In the genomic region with DNA sequence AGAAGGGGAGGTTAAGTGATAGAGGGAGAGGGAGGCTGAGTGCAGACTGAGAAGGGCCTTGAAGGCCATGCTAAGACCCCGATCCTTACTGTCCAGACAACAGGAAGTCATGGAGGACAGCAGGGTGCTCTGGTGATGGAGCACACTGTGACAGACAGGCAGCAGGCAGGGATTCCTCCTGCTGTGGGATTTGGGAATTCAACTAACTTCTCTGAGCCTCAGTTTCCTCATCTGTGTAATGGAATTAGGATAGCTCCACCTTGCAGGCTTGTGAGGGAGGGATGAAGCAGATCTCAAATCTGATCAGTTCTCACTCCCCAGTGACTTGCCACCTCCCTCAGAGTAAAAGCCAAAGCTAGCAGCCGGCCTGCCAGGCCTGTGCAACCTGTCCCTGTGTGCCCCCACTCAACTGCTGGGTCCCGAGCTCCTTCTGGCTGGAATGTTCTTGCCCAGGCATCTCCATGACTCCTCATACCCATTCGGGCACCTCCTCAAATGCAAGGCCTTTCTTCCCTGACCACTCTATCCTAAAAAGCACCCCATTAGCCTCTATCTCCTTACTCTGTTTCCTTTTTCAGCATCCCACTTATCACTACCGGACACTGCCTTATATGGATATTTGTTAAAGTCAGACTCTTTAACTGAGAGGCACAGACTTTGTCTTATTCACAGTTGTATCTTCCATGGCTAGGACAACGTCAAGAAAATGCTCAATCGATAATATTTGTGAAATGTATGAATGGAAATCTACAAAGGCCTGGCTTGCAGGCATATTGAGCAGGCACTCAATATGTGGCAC, we compare ENCODE assay signal across 13 cellular contexts. TPM values are rescaled to one million over a fixed set of nuclear protein-coding genes. Genes with fewer than 3 reads are reported as not detected.
DNase-seq lines count a peak whose midpoint lies in the region; ATAC-seq, FAIRE-seq and TF ChIP-seq lines count a peak whose summit lies in the region.
"Had no signal": no experiment of that assay in that cellular context is flagged by ENCODE, and none has a peak within 500 bp of the region (broad histone marks: within the 10 kb centered on the region; RNA-seq: fewer than 3 reads in every experiment).

No MANE protein-coding gene starts in this region.

- H2AK5ac ChIP-seq in mesenchymal stem cell (ENCODE audit: low read length, severe bottlenecking): no peak overlapping the region

- H3K23ac ChIP-seq in mesenchymal stem cell (ENCODE audit: low read length in 2 of 2): no peak overlapping the region

- H3K18ac ChIP-seq in mesenchymal stem cell (ENCODE audit: low read depth in 1 of 2, low read length in 2 of 2): peak overlapping the region in 1 of 2 experiments; percentile 32

- H3K36me3 ChIP-seq in mesenchymal stem cell (ENCODE audit: control insufficient read depth in 1 of 2, insufficient read depth in 2 of 2, low read depth in 1 of 2, low read length in 2 of 2) (peaks cover 4 to 21% of the 10 kb centered on the region in 2 experiments), BE2C (no peaks in the 10 kb centered on the region; the same call in 1 of the 2 replicates)
- H3K36me3 ChIP-seq: heart right ventricle had no signal

- H3K4me3 ChIP-seq in mesenchymal stem cell (ENCODE audit: insufficient read depth in 1 of 2, low read depth in 1 of 2, low read length in 2 of 2): no peak overlapping the region
- no peak overlapping the region for H3K4me3 ChIP-seq in BE2C (ENCODE audit: low read depth, low read length)
- H3K4me3 ChIP-seq: heart right ventricle had no signal

- no peak for DNase-seq in stimulated activated naive CD8-positive, alpha-beta T cell treated with anti-CD3 and anti-CD28 coated beads, Interleukin-15, Interleukin-2, amounts not matched to agents 100 U/mL and 50 U/mL, for 24 hours
- no peak for DNase-seq in mesenchymal stem cell
- DNase-seq in GM12891 (ENCODE audit: insufficient read length, low spot score): no peak
- DNase-seq in DMS53 treated with DMSO at 0.1 percent for 48 hours (lab: John Stamatoyannopoulos, UW; ENCODE audit: unreplicated experiment): no peak
- DNase-seq in GM03348 (ENCODE audit: low spot score): no peak
- no peak for DNase-seq in BE2C
- DNase-seq: activated CD8-positive, alpha-beta memory T cell treated with anti-CD3 and anti-CD28 coated beads, Interleukin-2, amount 10 ng/mL, durations not matched to agents 7 days and 5 days; GDM1; heart right ventricle; NCI-H2081 had no signal

- H3K79me1 ChIP-seq in mesenchymal stem cell (replicated peaks; ENCODE audit: low read length, poor library complexity, severe bottlenecking): peaks cover 60% of the 10 kb centered on the region

- H4K8ac ChIP-seq in mesenchymal stem cell (ENCODE audit: low read length): no peak overlapping the region

- peaks cover 75% of the 10 kb centered on the region for H3K4me1 Mint-ChIP-seq in stimulated activated naive CD8-positive, alpha-beta T cell treated with anti-CD3 and anti-CD28 coated beads, Interleukin-15, Interleukin-2, amounts not matched to agents 100 ng/mL and 50 ng/mL, for 24 hours (ENCODE audit: low read depth)
- H3K4me1 Mint-ChIP-seq in activated T-helper 17 cell treated with anti-CD3 and anti-CD28 coated beads, Interleukin-2, amount 50 U/mL, for 72 hours: peaks cover 38% of the 10 kb centered on the region

- peak overlapping the region; percentile 23 for H3K27ac Mint-ChIP-seq in stimulated activated naive CD8-positive, alpha-beta T cell treated with anti-CD3 and anti-CD28 coated beads, Interleukin-15, Interleukin-2, amounts not matched to agents 100 ng/mL and 50 ng/mL, for 24 hours
- peak overlapping the region; percentile 89 for H3K27ac Mint-ChIP-seq in activated T-helper 17 cell treated with anti-CD3 and anti-CD28 coated beads, Interleukin-2, amount 50 U/mL, for 72 hours

- no peak overlapping the region for H2AFZ ChIP-seq in mesenchymal stem cell (ENCODE audit: low read depth, low read length)

- no peak for TF ChIP-seq POLR2A in GM12891 (IDR thresholded peaks at IDR 0.05; ENCODE audit: low read depth, low read length)

- H3K27ac ChIP-seq in mesenchymal stem cell (ENCODE audit: low read length, poor library complexity, severe bottlenecking): no peak overlapping the region

- no peak for ATAC-seq in stimulated activated naive CD8-positive, alpha-beta T cell treated with anti-CD3 and anti-CD28 coated beads, Interleukin-15, Interleukin-2, amounts not matched to agents 100 U/mL and 50 U/mL, for 24 hours
- ATAC-seq in activated T-helper 17 cell treated with anti-CD3 and anti-CD28 coated beads, Interleukin-2, amount 50 U/mL, for 72 hours (replicated peaks): no peak
- ATAC-seq: activated CD8-positive, alpha-beta memory T cell treated with anti-CD3 and anti-CD28 coated beads, Interleukin-2, amount 10 ng/mL, durations not matched to agents 7 days and 5 days; heart right ventricle had no signal

- H3K9ac ChIP-seq in mesenchymal stem cell (ENCODE audit: low read length): no peak overlapping the region

- no peak overlapping the region for H3K4me3 Mint-ChIP-seq in stimulated activated naive CD8-positive, alpha-beta T cell treated with anti-CD3 and anti-CD28 coated beads, Interleukin-15, Interleukin-2, amounts not matched to agents 100 ng/mL and 50 ng/mL, for 24 hours
- H3K4me3 Mint-ChIP-seq in activated T-helper 17 cell treated with anti-CD3 and anti-CD28 coated beads, Interleukin-2, amount 50 U/mL, for 72 hours: no peak overlapping the region
- H3K4me3 Mint-ChIP-seq: activated CD8-positive, alpha-beta memory T cell treated with anti-CD3 and anti-CD28 coated beads, Interleukin-2, amount 10 ng/mL, durations not matched to agents 7 days and 5 days had no signal

- H3K9me3 ChIP-seq in mesenchymal stem cell (ENCODE audit: control insufficient read depth, low read length): no peaks in the 10 kb centered on the region
- H3K9me3 ChIP-seq in BE2C: no peaks in the 10 kb centered on the region
- H3K9me3 ChIP-seq: heart right ventricle had no signal

- H3K4me2 ChIP-seq in mesenchymal stem cell (ENCODE audit: low read length, poor library complexity, severe bottlenecking): no peak overlapping the region

- H3K4me1 ChIP-seq in mesenchymal stem cell (ENCODE audit: control insufficient read depth, insufficient read depth, low read depth, low read length): peaks cover 33% of the 10 kb centered on the region
- peaks cover 12% of the 10 kb centered on the region for H3K4me1 ChIP-seq in BE2C

- H3K4ac ChIP-seq in mesenchymal stem cell (ENCODE audit: low read depth in 1 of 2, low read length in 2 of 2): peak overlapping the region in 1 of 2 experiments; percentile 16

- peak overlapping the region; percentile 25 to 85 for H2BK12ac ChIP-seq in mesenchymal stem cell (ENCODE audit: low read length in 2 of 2)

- H3K27me3 Mint-ChIP-seq in stimulated activated naive CD8-positive, alpha-beta T cell treated with anti-CD3 and anti-CD28 coated beads, Interleukin-15, Interleukin-2, amounts not matched to agents 100 ng/mL and 50 ng/mL, for 24 hours: no peaks in the 10 kb centered on the region
- H3K27me3 Mint-ChIP-seq in activated T-helper 17 cell treated with anti-CD3 and anti-CD28 coated beads, Interleukin-2, amount 50 U/mL, for 72 hours: no peaks in the 10 kb centered on the region
- H3K27me3 Mint-ChIP-seq: activated CD8-positive, alpha-beta memory T cell treated with anti-CD3 and anti-CD28 coated beads, Interleukin-2, amount 10 ng/mL, durations not matched to agents 7 days and 5 days had no signal

- H4K91ac ChIP-seq in mesenchymal stem cell (ENCODE audit: low read length): peak overlapping the region; percentile 95

- H3K27me3 ChIP-seq in mesenchymal stem cell (ENCODE audit: control insufficient read depth in 1 of 2, insufficient read depth in 1 of 2, low read length in 2 of 2) (no peaks in the 10 kb centered on the region), BE2C (no peaks in the 10 kb centered on the region)
- H3K27me3 ChIP-seq: heart right ventricle had no signal

- H3K14ac ChIP-seq in mesenchymal stem cell (ENCODE audit: low read length in 2 of 2): no peak overlapping the region

- WGBS in mesenchymal stem cell: 91% methylated on average over 5 of the region's 7 CpGs

- FAIRE-seq in GM12891 (lab: Jason Lieb, UNC): no peak
- FAIRE-seq: endothelial cell of umbilical vein had no signal

- no peak overlapping the region for H2BK15ac ChIP-seq in mesenchymal stem cell (ENCODE audit: low read depth, poor library complexity, severe bottlenecking)

- no peak for TF ChIP-seq CTCF in BE2C (IDR thresholded peaks at IDR 0.05; ENCODE audit: low read depth, low read length)

- no peak overlapping the region for H2BK5ac ChIP-seq in mesenchymal stem cell (ENCODE audit: low read depth, low read length, poor library complexity, severe bottlenecking)

- H3K36me3 Mint-ChIP-seq in stimulated activated naive CD8-positive, alpha-beta T cell treated with anti-CD3 and anti-CD28 coated beads, Interleukin-15, Interleukin-2, amounts not matched to agents 100 ng/mL and 50 ng/mL, for 24 hours (ENCODE audit: low read depth): no peaks in the 10 kb centered on the region
- no peaks in the 10 kb centered on the region for H3K36me3 Mint-ChIP-seq in activated T-helper 17 cell treated with anti-CD3 and anti-CD28 coated beads, Interleukin-2, amount 50 U/mL, for 72 hours (ENCODE audit: low read depth)
- H3K36me3 Mint-ChIP-seq: activated CD8-positive, alpha-beta memory T cell treated with anti-CD3 and anti-CD28 coated beads, Interleukin-2, amount 10 ng/mL, durations not matched to agents 7 days and 5 days had no signal

- no peak overlapping the region for H2BK120ac ChIP-seq in mesenchymal stem cell (ENCODE audit: low read depth, low read length)

- no peaks in the 10 kb centered on the region for H3K9me3 Mint-ChIP-seq in stimulated activated naive CD8-positive, alpha-beta T cell treated with anti-CD3 and anti-CD28 coated beads, Interleukin-15, Interleukin-2, amounts not matched to agents 100 ng/mL and 50 ng/mL, for 24 hours
- no peaks in the 10 kb centered on the region for H3K9me3 Mint-ChIP-seq in activated T-helper 17 cell treated with anti-CD3 and anti-CD28 coated beads, Interleukin-2, amount 50 U/mL, for 72 hours

TF ChIP-seq in GM12891, 5 proteins besides CTCF, POLR2A, EP300 and RAD21 (continues in another document):
- TF ChIP-seq TAF1 (IDR thresholded peaks at IDR 0.05; ENCODE audit: low read depth, low read length): no peak
- TF ChIP-seq POU2F2 (IDR thresholded peaks at IDR 0.05; ENCODE audit: low read depth, low read length): no peak
- no peak for TF ChIP-seq PAX5 (IDR thresholded peaks at IDR 0.05; ENCODE audit: insufficient read depth, low read length, severe bottlenecking)
- TF ChIP-seq POLR2AphosphoS5 (IDR thresholded peaks at IDR 0.05; ENCODE audit: low read depth, low read length): no peak

RNA-seq across cellular contexts. Expression of gene ARAP1, which starts 9.5 kb away (rescaled TPM):
- total RNA-seq in activated T-helper 17 cell treated with anti-CD3 and anti-CD28 coated beads, Interleukin-2, amount 50 U/mL, for 72 hours: 100 to 1,000 TPM in 1 of 2 donors, 10 to 100 TPM in 1; 98.0 to 216 TPM
- polyA plus RNA-seq in mesenchymal stem cell (2013, experiment 1 of 2): 26.6 TPM
- 23.6 TPM for polyA plus RNA-seq in mesenchymal stem cell (2013, experiment 2 of 2)
- polyA plus RNA-seq in GM12891 (2012; ENCODE audit: low read depth, missing spikeins): 55.4 TPM
- 43.3 TPM for polyA plus RNA-seq in BE2C (2012; ENCODE audit: insufficient read depth, insufficient read length, low read depth)

RNA-seq across cellular contexts. Expression of gene STARD10, which starts 51.1 kb away (rescaled TPM):
- 10 to 100 TPM in 1 of 2 donors, 1 to 10 TPM in 1; 7.7 to 16.4 TPM for total RNA-seq in activated T-helper 17 cell treated with anti-CD3 and anti-CD28 coated beads, Interleukin-2, amount 50 U/mL, for 72 hours
- 16.5 TPM for polyA plus RNA-seq in mesenchymal stem cell (2013, experiment 1 of 2)
- 13.7 TPM for polyA plus RNA-seq in mesenchymal stem cell (2013, experiment 2 of 2)
- polyA plus RNA-seq in GM12891 (2012; ENCODE audit: low read depth, missing spikeins): 23.1 TPM
- polyA plus RNA-seq in BE2C (2012; ENCODE audit: insufficient read depth, insufficient read length, low read depth): 71.9 TPM
